ENCODE assay signal across 29 cellular contexts in the genomic region with DNA sequence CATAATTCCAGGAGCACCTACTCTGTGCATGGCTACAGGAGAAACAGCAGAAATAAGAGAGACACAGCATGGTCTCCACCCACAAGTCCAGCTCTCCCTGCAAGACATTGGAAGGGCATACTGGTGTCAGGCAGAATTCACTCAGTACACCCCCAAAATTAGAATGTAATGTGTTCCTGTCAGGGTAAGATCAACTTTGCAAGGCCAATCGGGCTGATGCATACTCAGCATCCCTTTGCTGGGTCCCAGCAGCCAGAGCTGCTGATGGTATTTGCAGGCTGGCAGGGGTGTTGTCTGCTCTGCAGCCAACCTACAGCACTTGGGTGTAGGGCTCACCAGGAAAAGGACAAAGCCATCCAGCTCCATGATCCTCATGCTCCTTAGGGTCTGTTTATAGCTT.
"Had no signal": no experiment of that assay in that cellular context is flagged by ENCODE, and none has a peak within 500 bp of the region (broad histone marks: within the 10 kb centered on the region; RNA-seq: fewer than 3 reads in every experiment).

No MANE protein-coding gene starts in this region.

- H3K36me3 ChIP-seq: MG63 had no signal

- H3K4me3 ChIP-seq: MG63 had no signal

- DNase-seq: Kasumi-1, MG63, MM.1S, MV-4-11, NCI-H1048, NCI-H1092, NCI-H1092 treated with DMSO at 0.1 percent for 48 hours, NCI-H1417, NCI-H1417 treated with DMSO at 0.1 percent for 48 hours, NCI-H1436, NCI-H1436 treated with DMSO at 0.1 percent for 48 hours, NCI-H146, NCI-H1694, NCI-H1694 treated with DMSO at 0.1 percent for 48 hours, NCI-H187, NCI-H187 treated with DMSO at 0.1 percent for 48 hours, NCI-H1930, NCI-H2029, NCI-H2029 treated with DMSO at 0.1 percent for 48 hours, NCI-H2081, NCI-H2081 treated with DMSO at 0.1 percent for 48 hours, NCI-H2107, NCI-H2227 treated with DMSO at 0.1 percent for 48 hours, NCI-H226, NCI-H345, NCI-H446, NCI-H446 treated with DMSO at 0.1 percent for 48 hours, NCI-H510A, NCI-H524 had no signal

- H3K9me3 ChIP-seq: MG63 had no signal

- H3K27me3 ChIP-seq: MG63 had no signal
